ENCODE assay signal across 14 cellular contexts in the genomic region with DNA sequence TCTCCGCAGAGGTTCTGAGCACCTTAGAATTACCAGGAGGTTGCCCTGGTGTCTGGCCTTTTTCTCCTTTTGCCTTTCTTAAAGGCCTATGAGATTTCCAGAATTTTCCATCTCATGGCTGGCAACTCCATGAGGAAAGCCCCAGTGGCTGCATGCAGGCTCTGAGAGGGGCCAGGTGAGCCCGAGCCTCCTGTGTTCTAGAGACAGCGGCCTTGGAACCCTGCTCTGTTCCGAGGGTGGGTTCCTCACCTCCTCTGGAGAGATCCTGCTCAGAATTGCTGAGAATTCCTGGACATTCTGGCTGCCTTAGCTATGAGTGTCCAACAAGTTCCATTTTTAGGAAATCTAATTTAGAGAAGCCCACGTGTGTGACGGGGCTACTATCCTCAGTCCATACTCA. TPM values are rescaled to one million over a fixed set of nuclear protein-coding genes. Genes with fewer than 3 reads are reported as not detected.
DNase-seq lines count a peak whose midpoint lies in the region; ATAC-seq and TF ChIP-seq lines count a peak whose summit lies in the region.
"Had no signal": no experiment of that assay in that cellular context is flagged by ENCODE, and none has a peak within 500 bp of the region (broad histone marks: within the 10 kb centered on the region; RNA-seq: fewer than 3 reads in every experiment).

No MANE protein-coding gene starts in this region.

- intact Hi-C loops in transverse colon (cut with DNase I; ENCODE audit: low total_unique reads), result no loop called here

- no peaks in the 10 kb centered on the region for H3K9me3 Mint-ChIP-seq in chondrocyte (ENCODE audit: low read depth)
- H3K9me3 Mint-ChIP-seq: HFFc6 had no signal

- peaks cover 0 to 32% (median 0%) of the 10 kb centered on the region in 4 donors for H3K4me1 ChIP-seq in Peyer's patch
- peaks cover 0 to 31% (median 16%) of the 10 kb centered on the region in 4 donors for H3K4me1 ChIP-seq in transverse colon

- 86 to 100% methylated on average over 1 to 6 of the region's 6 CpGs for WGBS in transverse colon (ENCODE audit: low coverage in 1 of 2), 2 donors

- no peaks in the 10 kb centered on the region for H3K36me3 Mint-ChIP-seq in chondrocyte (ENCODE audit: low read depth)

- H3K9me3 ChIP-seq in Peyer's patch (no peaks in the 10 kb centered on the region), transverse colon (no peaks in the 10 kb centered on the region)
- H3K9me3 ChIP-seq: BLaER1 treated with 17β-estradiol and CSF1 and Interleukin-3, amounts not matched to agents 10 nM and 100 nM had no signal

- H3K36me3 ChIP-seq in Peyer's patch (no peaks in the 10 kb centered on the region), transverse colon (no peaks in the 10 kb centered on the region)
- H3K36me3 ChIP-seq: BLaER1 treated with 17β-estradiol and CSF1 and Interleukin-3, amounts not matched to agents 10 nM and 100 nM had no signal

- H3K27ac Mint-ChIP-seq in chondrocyte (ENCODE audit: unreplicated experiment), result no peak overlapping the region
- H3K27ac Mint-ChIP-seq: HFFc6 had no signal

- no peak for TF ChIP-seq CTCF in Peyer's patch (IDR thresholded peaks at IDR 0.05)
- TF ChIP-seq CTCF in chondrocyte (IDR thresholded peaks at IDR 0.05), result no peak
- TF ChIP-seq CTCF in omental fat pad (IDR thresholded peaks at IDR 0.05), result no peak
- TF ChIP-seq CTCF in transverse colon (IDR thresholded peaks at IDR 0.05), result no peak

- peaks cover 4% of the 10 kb centered on the region for H3K27me3 Mint-ChIP-seq in chondrocyte (ENCODE audit: low read depth)

- no peak for TF ChIP-seq POLR2A in Peyer's patch (IDR thresholded peaks at IDR 0.05)
- TF ChIP-seq POLR2A in transverse colon (IDR thresholded peaks at IDR 0.05), result no peak

- H3K27ac ChIP-seq in Peyer's patch, result peak overlapping the region in 3 of 4 donors; percentile 40 to 82 (median 67)
- peak overlapping the region; percentile 41 to 75 (median 58) for H3K27ac ChIP-seq in transverse colon
- H3K27ac ChIP-seq: BLaER1 treated with 17β-estradiol and CSF1 and Interleukin-3, amounts not matched to agents 10 nM and 100 nM had no signal

- no peak overlapping the region for H3K4me3 Mint-ChIP-seq in chondrocyte (ENCODE audit: unreplicated experiment)
- H3K4me3 Mint-ChIP-seq: HFFc6 had no signal

- peaks cover 17% of the 10 kb centered on the region for H3K4me1 Mint-ChIP-seq in chondrocyte (ENCODE audit: low read depth)

- ATAC-seq in omental fat pad (ENCODE audit: low FRiP score) (no peak), HG03280 (IDR thresholded peaks at IDR 0.05; ENCODE audit: unreplicated experiment) (no peak)
- ATAC-seq: K562 had no signal

- DNase-seq in Peyer's patch, result peak in 2 of 3 donors; percentile 32 to 36
- peak; percentile 46 for DNase-seq in chondrocyte (ENCODE audit: low spot score)
- peak; percentile 1 for DNase-seq in omental fat pad (ENCODE audit: low spot score)
- peak; percentile 5 for DNase-seq in transverse colon
- no peak for DNase-seq in SHP77 treated with DMSO at 0.1 percent for 48 hours (lab: John Stamatoyannopoulos, UW)
- DNase-seq in activated CD4-positive, alpha-beta T cell treated with anti-CD3 and anti-CD28 coated beads, Interleukin-2, amount 50 U/mL, for 1 hour, result no peak
- DNase-seq: HFFc6, NCI-H1092 treated with DMSO at 0.1 percent for 48 hours, NCI-H146, NCI-H2029 treated with DMSO at 0.1 percent for 48 hours, SIG-M5 had no signal

- no peak for TF ChIP-seq EP300 in transverse colon (IDR thresholded peaks at IDR 0.05; ENCODE audit: low read depth)

- H3K27me3 ChIP-seq in Peyer's patch (no peaks in the 10 kb centered on the region), transverse colon (no peaks in the 10 kb centered on the region)
- H3K27me3 ChIP-seq: BLaER1 treated with 17β-estradiol and CSF1 and Interleukin-3, amounts not matched to agents 10 nM and 100 nM had no signal

- in situ Hi-C loops in transverse colon (cut with MboI; ENCODE audit: low pct_ligation_motif_present in 1 of 4, low pct_unique_long_range_greater_than_20kb in 1 of 4, low sequenced_read_pairs in 3 of 4), result no loop called here

- H3K4me3 ChIP-seq in Peyer's patch, result no peak overlapping the region
- H3K4me3 ChIP-seq in transverse colon, result no peak overlapping the region
- H3K4me3 ChIP-seq: BLaER1 treated with 17β-estradiol and CSF1 and Interleukin-3, amounts not matched to agents 10 nM and 100 nM; K562 had no signal

RNA-seq across cellular contexts. Expression of gene HPCAL1, which starts 35.7 kb away (rescaled TPM):
- 100 to 1,000 TPM; 123 to 270 (median 156) TPM for total RNA-seq in Peyer's patch
- total RNA-seq in chondrocyte, result 18.7 to 44.0 TPM (median 19.3 TPM) in 3 replicates
- total RNA-seq in omental fat pad, result 10 to 100 TPM; 51.8 to 75.8 (median 67.8) TPM
- total RNA-seq in transverse colon, result 100 to 1,000 TPM in 3 of 4 donors, 10 to 100 TPM in 1; 88.9 to 221 (median 129) TPM

Comparison
In these comparisons a context has a peak if more than half of its experiments do, and no peak if none do; other contexts are left out.
1. DNase-seq: peak in Peyer's patch (2 of 3), chondrocyte (single experiment), omental fat pad (single experiment) and transverse colon (single experiment); none in SHP77 treated with DMSO at 0.1 percent for 48 hours (single experiment) and activated CD4-positive, alpha-beta T cell treated with anti-CD3 and anti-CD28 coated beads, Interleukin-2, amount 50 U/mL, for 1 hour (single experiment).